ENCODE assay signal across 1 cellular context in the genomic region with DNA sequence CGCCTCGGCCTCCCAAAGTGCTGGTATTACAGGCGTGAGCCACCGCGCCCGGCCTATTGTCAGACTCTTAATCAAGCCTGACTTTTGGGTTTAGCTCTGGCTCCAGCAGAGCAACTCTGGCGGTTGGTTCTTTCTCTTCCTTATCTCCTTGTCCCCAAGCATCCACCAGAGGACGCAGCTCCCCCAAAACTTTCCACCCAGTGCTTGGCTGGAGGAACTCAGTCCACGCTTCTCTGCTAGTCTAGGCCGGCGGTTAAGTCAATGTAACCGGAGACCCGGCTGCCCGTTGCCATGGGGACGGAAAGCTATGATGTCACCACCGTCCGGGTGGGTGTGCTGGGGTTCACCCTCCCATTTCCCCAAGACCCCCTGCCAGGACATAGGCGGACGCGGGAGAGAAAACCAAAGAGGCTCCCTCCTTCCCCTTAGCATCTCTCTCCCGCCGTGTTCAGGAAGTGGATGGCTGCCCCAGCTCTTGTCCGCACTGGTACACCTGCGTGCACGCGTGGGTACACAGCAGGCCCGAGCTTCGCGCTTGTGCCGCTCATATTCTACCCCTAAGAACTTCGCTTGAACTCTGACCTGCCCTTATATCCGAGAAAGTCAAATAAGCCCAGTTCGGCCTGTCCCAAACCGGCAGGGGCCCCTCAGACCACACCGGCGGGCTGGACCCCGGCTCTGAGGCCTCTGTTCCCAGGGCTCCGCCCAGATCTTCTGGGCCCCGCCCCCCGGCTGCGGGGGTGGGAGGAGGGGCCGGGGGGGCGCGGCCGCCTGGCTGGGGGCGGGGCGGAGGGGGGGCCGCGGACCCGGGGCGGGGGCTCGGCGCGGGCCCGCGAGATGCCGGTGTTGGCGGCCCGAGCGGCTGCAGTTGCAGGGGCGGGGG.
TF ChIP-seq lines count a peak whose summit lies in the region.

A gene with protein sequence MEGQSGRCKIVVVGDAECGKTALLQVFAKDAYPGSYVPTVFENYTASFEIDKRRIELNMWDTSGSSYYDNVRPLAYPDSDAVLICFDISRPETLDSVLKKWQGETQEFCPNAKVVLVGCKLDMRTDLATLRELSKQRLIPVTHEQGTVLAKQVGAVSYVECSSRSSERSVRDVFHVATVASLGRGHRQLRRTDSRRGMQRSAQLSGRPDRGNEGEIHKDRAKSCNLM (plus strand): TSS at position 825 of the 883 bp plus-strand sequence. CDS start 117 bp downstream, outside the sequence.

TF ChIP-seq in HepG2, 621 proteins besides CTCF, POLR2A, EP300 and RAD21 (continued from another document and continues in another):
- TF ChIP-seq ZNF672 (CRISPR knock-in tag; IDR thresholded peaks at IDR 0.05) = no peak
- no peak for TF ChIP-seq HMG20B (CRISPR knock-in tag; conservative IDR thresholded peaks at IDR 0.05)
- TF ChIP-seq, protein P1, sequence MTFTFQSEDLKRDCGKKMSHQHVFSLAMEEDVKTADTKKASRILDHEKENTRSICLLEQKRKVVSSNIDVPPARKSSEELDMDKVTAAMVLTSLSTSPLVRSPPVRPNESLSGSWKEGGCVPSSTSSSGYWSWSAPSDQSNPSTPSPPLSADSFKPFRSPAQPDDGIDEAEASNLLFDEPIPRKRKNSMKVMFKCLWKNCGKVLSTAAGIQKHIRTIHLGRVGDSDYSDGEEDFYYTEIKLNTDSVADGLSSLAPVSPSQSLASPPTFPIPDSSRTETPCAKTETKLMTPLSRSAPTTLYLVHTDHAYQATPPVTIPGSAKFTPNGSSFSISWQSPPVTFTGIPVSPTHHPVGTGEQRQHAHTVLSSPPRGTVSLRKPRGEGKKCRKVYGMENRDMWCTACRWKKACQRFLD (CRISPR knock-in tag; IDR thresholded peaks at IDR 0.05; ENCODE audit: borderline replicate concordance) = 0 out of 2 replicates have a peak, but pooled peaks have one; percentile 41
- TF ChIP-seq, protein P2, sequence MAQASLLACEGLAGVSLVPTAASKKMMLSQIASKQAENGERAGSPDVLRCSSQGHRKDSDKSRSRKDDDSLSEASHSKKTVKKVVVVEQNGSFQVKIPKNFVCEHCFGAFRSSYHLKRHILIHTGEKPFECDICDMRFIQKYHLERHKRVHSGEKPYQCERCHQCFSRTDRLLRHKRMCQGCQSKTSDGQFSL (CRISPR knock-in tag; IDR thresholded peaks at IDR 0.05) = peak; percentile 47; the same call in 1 of the 2 replicates
- TF ChIP-seq PTBP1 (IDR thresholded peaks at IDR 0.05; ENCODE audit: low read depth, low read length, poor library complexity, severe bottlenecking) = no peak
- TF ChIP-seq, protein P3, sequence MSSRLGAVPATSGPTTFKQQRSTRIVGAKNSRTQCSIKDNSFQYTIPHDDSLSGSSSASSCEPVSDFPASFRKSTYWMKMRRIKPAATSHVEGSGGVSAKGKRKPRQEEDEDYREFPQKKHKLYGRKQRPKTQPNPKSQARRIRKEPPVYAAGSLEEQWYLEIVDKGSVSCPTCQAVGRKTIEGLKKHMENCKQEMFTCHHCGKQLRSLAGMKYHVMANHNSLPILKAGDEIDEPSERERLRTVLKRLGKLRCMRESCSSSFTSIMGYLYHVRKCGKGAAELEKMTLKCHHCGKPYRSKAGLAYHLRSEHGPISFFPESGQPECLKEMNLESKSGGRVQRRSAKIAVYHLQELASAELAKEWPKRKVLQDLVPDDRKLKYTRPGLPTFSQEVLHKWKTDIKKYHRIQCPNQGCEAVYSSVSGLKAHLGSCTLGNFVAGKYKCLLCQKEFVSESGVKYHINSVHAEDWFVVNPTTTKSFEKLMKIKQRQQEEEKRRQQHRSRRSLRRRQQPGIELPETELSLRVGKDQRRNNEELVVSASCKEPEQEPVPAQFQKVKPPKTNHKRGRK (CRISPR knock-in tag; IDR thresholded peaks at IDR 0.05) = no peak; the same call in 1 of the 2 replicates
- peak; percentile 58 for TF ChIP-seq MED1 (CRISPR knock-in tag; IDR thresholded peaks at IDR 0.05)
- TF ChIP-seq, protein P4, sequence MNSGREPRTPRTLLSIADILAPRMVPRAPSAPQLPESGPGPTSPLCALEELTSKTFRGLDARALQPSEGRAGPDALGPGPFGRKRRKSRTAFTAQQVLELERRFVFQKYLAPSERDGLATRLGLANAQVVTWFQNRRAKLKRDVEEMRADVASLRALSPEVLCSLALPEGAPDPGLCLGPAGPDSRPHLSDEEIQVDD (CRISPR knock-in tag; IDR thresholded peaks at IDR 0.05; ENCODE audit: borderline replicate concordance) = no peak
- TF ChIP-seq CBFB (CRISPR knock-in tag; IDR thresholded peaks at IDR 0.05) = peak; percentile 55
- TF ChIP-seq KAT2B (IDR thresholded peaks at IDR 0.05; ENCODE audit: borderline replicate concordance, low read depth, low read length) = no peak
- TF ChIP-seq, protein P5, sequence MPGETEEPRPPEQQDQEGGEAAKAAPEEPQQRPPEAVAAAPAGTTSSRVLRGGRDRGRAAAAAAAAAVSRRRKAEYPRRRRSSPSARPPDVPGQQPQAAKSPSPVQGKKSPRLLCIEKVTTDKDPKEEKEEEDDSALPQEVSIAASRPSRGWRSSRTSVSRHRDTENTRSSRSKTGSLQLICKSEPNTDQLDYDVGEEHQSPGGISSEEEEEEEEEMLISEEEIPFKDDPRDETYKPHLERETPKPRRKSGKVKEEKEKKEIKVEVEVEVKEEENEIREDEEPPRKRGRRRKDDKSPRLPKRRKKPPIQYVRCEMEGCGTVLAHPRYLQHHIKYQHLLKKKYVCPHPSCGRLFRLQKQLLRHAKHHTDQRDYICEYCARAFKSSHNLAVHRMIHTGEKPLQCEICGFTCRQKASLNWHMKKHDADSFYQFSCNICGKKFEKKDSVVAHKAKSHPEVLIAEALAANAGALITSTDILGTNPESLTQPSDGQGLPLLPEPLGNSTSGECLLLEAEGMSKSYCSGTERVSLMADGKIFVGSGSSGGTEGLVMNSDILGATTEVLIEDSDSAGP (CRISPR knock-in tag; IDR thresholded peaks at IDR 0.05; ENCODE audit: borderline replicate concordance) = peak; percentile 85
- no peak for TF ChIP-seq ZNF282 (IDR thresholded peaks at IDR 0.05; ENCODE audit: partially characterized antibody)
- TF ChIP-seq, protein P6, sequence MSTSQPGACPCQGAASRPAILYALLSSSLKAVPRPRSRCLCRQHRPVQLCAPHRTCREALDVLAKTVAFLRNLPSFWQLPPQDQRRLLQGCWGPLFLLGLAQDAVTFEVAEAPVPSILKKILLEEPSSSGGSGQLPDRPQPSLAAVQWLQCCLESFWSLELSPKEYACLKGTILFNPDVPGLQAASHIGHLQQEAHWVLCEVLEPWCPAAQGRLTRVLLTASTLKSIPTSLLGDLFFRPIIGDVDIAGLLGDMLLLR (CRISPR knock-in tag; IDR thresholded peaks at IDR 0.05) = no peak
- TF ChIP-seq, protein P7, sequence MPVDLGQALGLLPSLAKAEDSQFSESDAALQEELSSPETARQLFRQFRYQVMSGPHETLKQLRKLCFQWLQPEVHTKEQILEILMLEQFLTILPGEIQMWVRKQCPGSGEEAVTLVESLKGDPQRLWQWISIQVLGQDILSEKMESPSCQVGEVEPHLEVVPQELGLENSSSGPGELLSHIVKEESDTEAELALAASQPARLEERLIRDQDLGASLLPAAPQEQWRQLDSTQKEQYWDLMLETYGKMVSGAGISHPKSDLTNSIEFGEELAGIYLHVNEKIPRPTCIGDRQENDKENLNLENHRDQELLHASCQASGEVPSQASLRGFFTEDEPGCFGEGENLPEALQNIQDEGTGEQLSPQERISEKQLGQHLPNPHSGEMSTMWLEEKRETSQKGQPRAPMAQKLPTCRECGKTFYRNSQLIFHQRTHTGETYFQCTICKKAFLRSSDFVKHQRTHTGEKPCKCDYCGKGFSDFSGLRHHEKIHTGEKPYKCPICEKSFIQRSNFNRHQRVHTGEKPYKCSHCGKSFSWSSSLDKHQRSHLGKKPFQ (CRISPR knock-in tag; IDR thresholded peaks at IDR 0.05; ENCODE audit: insufficient replicate concordance) = peak; percentile 78
- TF ChIP-seq SSRP1 (CRISPR knock-in tag; IDR thresholded peaks at IDR 0.05) = no peak
- TF ChIP-seq, protein P8, sequence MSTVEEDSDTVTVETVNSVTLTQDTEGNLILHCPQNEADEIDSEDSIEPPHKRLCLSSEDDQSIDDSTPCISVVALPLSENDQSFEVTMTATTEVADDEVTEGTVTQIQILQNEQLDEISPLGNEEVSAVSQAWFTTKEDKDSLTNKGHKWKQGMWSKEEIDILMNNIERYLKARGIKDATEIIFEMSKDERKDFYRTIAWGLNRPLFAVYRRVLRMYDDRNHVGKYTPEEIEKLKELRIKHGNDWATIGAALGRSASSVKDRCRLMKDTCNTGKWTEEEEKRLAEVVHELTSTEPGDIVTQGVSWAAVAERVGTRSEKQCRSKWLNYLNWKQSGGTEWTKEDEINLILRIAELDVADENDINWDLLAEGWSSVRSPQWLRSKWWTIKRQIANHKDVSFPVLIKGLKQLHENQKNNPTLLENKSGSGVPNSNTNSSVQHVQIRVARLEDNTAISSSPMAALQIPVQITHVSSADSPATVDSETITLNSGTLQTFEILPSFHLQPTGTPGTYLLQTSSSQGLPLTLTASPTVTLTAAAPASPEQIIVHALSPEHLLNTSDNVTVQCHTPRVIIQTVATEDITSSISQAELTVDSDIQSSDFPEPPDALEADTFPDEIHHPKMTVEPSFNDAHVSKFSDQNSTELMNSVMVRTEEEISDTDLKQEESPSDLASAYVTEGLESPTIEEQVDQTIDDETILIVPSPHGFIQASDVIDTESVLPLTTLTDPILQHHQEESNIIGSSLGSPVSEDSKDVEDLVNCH (CRISPR knock-in tag; IDR thresholded peaks at IDR 0.05) = no peak
- TF ChIP-seq, protein P9, sequence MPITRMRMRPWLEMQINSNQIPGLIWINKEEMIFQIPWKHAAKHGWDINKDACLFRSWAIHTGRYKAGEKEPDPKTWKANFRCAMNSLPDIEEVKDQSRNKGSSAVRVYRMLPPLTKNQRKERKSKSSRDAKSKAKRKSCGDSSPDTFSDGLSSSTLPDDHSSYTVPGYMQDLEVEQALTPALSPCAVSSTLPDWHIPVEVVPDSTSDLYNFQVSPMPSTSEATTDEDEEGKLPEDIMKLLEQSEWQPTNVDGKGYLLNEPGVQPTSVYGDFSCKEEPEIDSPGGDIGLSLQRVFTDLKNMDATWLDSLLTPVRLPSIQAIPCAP (CRISPR knock-in tag; IDR thresholded peaks at IDR 0.05; ENCODE audit: low read depth) = no peak
- TF ChIP-seq, protein P10, sequence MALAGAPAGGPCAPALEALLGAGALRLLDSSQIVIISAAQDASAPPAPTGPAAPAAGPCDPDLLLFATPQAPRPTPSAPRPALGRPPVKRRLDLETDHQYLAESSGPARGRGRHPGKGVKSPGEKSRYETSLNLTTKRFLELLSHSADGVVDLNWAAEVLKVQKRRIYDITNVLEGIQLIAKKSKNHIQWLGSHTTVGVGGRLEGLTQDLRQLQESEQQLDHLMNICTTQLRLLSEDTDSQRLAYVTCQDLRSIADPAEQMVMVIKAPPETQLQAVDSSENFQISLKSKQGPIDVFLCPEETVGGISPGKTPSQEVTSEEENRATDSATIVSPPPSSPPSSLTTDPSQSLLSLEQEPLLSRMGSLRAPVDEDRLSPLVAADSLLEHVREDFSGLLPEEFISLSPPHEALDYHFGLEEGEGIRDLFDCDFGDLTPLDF (CRISPR knock-in tag; IDR thresholded peaks at IDR 0.05) = no peak
- peak; percentile 75; the same call in 1 of the 2 replicates for TF ChIP-seq ZNF546 (CRISPR knock-in tag; conservative IDR thresholded peaks at IDR 0.05)
- TF ChIP-seq SP4 (CRISPR knock-in tag; IDR thresholded peaks at IDR 0.05) = no peak
- no peak for TF ChIP-seq GTF2F1 (IDR thresholded peaks at IDR 0.05; ENCODE audit: low read length)
- no peak for TF ChIP-seq HDAC6 (IDR thresholded peaks at IDR 0.05; ENCODE audit: low read depth, low read length)
- TF ChIP-seq ZNF569 (CRISPR knock-in tag; IDR thresholded peaks at IDR 0.05; ENCODE audit: borderline replicate concordance) = no peak
- no peak for TF ChIP-seq CENPX (CRISPR knock-in tag; IDR thresholded peaks at IDR 0.05)
- TF ChIP-seq SIN3B (IDR thresholded peaks at IDR 0.05; ENCODE audit: low read length) = 0 out of 2 replicates have a peak, but pooled peaks have one; percentile 55
- TF ChIP-seq ZNF549 (CRISPR knock-in tag; IDR thresholded peaks at IDR 0.05) = no peak
- peak; percentile 37; the same call in 1 of the 2 replicates for TF ChIP-seq FOXO1 (CRISPR knock-in tag; IDR thresholded peaks at IDR 0.05)
- peak; percentile 92; the same call in 1 of the 2 replicates for TF ChIP-seq SIN3A (IDR thresholded peaks at IDR 0.05; ENCODE audit: borderline replicate concordance, low read depth, low read length)
- TF ChIP-seq, protein P11, sequence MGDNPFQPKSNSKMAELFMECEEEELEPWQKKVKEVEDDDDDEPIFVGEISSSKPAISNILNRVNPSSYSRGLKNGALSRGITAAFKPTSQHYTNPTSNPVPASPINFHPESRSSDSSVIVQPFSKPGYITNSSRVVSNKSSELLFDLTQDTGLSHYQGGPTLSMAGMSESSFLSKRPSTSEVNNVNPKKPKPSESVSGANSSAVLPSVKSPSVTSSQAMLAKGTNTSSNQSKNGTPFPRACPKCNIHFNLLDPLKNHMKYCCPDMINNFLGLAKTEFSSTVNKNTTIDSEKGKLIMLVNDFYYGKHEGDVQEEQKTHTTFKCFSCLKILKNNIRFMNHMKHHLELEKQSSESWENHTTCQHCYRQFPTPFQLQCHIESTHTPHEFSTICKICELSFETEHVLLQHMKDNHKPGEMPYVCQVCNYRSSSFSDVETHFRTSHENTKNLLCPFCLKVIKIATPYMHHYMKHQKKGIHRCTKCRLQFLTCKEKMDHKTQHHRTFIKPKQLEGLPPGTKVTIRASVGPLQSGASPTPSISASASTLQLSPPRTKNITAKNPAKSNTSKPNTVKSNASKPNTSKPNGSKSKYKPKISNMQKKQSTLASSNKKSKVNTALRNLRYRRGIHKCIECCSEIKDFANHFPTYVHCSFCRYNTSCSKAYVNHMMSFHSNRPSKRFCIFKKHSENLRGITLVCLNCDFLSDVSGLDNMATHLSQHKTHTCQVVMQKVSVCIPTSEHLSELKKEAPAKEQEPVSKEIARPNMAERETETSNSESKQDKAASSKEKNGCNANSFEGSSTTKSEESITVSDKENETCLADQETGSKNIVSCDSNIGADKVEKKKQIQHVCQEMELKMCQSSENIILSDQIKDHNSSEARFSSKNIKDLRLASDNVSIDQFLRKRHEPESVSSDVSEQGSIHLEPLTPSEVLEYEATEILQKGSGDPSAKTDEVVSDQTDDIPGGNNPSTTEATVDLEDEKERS (CRISPR knock-in tag; IDR thresholded peaks at IDR 0.05) = no peak
- TF ChIP-seq ZNF615 (CRISPR knock-in tag; IDR thresholded peaks at IDR 0.05; ENCODE audit: borderline replicate concordance) = no peak
- TF ChIP-seq, protein P12, sequence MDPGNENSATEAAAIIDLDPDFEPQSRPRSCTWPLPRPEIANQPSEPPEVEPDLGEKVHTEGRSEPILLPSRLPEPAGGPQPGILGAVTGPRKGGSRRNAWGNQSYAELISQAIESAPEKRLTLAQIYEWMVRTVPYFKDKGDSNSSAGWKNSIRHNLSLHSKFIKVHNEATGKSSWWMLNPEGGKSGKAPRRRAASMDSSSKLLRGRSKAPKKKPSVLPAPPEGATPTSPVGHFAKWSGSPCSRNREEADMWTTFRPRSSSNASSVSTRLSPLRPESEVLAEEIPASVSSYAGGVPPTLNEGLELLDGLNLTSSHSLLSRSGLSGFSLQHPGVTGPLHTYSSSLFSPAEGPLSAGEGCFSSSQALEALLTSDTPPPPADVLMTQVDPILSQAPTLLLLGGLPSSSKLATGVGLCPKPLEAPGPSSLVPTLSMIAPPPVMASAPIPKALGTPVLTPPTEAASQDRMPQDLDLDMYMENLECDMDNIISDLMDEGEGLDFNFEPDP (CRISPR knock-in tag; conservative IDR thresholded peaks at IDR 0.05) = no peak
- TF ChIP-seq REXO4 (CRISPR knock-in tag; IDR thresholded peaks at IDR 0.05; ENCODE audit: borderline replicate concordance) = no peak
- TF ChIP-seq ZNF788 (CRISPR knock-in tag; IDR thresholded peaks at IDR 0.05; ENCODE audit: borderline replicate concordance) = peak; percentile 70; the same call in 1 of the 2 replicates
